In genomic region chr20:25197870-25198190, GRCh38 we compare ENCODE assay signal across 11 cellular contexts. TPM values are rescaled to one million over a fixed set of nuclear protein-coding genes. Genes with fewer than 3 reads are reported as not detected.
DNase-seq lines count a peak whose midpoint lies in the region; ATAC-seq, FAIRE-seq and TF ChIP-seq lines count a peak whose summit lies in the region.
"Had no signal": no experiment of that assay in that cellular context is flagged by ENCODE, and none has a peak within 500 bp of the region (broad histone marks: within the 10 kb centered on the region; RNA-seq: fewer than 3 reads in every experiment).

No MANE protein-coding gene starts in this region.

- H3K4me3 Mint-ChIP-seq in T-helper 2 cell treated with Interferon-gamma antibody and Interleukin-4, amounts not matched to agents 5 μg/mL and 100 μg/mL, for 36 hours = peak overlapping the region; percentile 91
- H3K4me3 Mint-ChIP-seq in astrocyte (ENCODE audit: unreplicated experiment) (peak overlapping the region; percentile 97), nephron progenitor cell (peak overlapping the region; percentile 96)

- H3K27ac Mint-ChIP-seq in T-helper 2 cell treated with Interferon-gamma antibody and Interleukin-4, amounts not matched to agents 5 μg/mL and 100 μg/mL, for 36 hours = no peak overlapping the region
- H3K27ac Mint-ChIP-seq in astrocyte (ENCODE audit: unreplicated experiment) = no peak overlapping the region
- no peak overlapping the region for H3K27ac Mint-ChIP-seq in nephron progenitor cell

- POLR2A ChIA-PET in HEK293 (lab: Yijun Ruan, JAX) = no interaction called here

- TF ChIP-seq CTCF in HEK293 (tag by site-specific recombination; IDR thresholded peaks at IDR 0.05) (no peak), astrocyte (IDR thresholded peaks at IDR 0.05; ENCODE audit: insufficient read depth, low read depth, low read length) (no peak), nephron progenitor cell (IDR thresholded peaks at IDR 0.05) (no peak)

- no peaks in the 10 kb centered on the region for H3K27me3 ChIP-seq in astrocyte (ENCODE audit: insufficient read depth, low read length)

- CTCF ChIA-PET in HEK293 (lab: Yijun Ruan, JAX) = no interaction called here

- H3K79me2 ChIP-seq in astrocyte (ENCODE audit: insufficient read depth, low read length) = peaks cover 72% of the 10 kb centered on the region

- H3K36me3 ChIP-seq in HEK293 (ENCODE audit: control insufficient read depth in 2 of 2, insufficient read depth in 1 of 2, low read length in 2 of 2) (peaks cover 0 to 9% of the 10 kb centered on the region in 2 experiments; a peak in 1 of 3 replicates), astrocyte (ENCODE audit: insufficient read depth, low read length) (no peaks in the 10 kb centered on the region)

- no peak overlapping the region for H3K9ac ChIP-seq in astrocyte (ENCODE audit: low read length)

- peak overlapping the region; percentile 99 for H3K4me2 ChIP-seq in astrocyte (ENCODE audit: low read length)

- H3K4me1 ChIP-seq in HEK293 (ENCODE audit: control insufficient read depth, insufficient read depth, low read length) (no peaks in the 10 kb centered on the region), astrocyte (ENCODE audit: insufficient read depth, low read length) (peaks cover 9% of the 10 kb centered on the region)

- no peak overlapping the region for H2AFZ ChIP-seq in astrocyte (ENCODE audit: low read depth, low read length)

- H3K36me3 Mint-ChIP-seq in T-helper 2 cell treated with Interferon-gamma antibody and Interleukin-4, amounts not matched to agents 5 μg/mL and 100 μg/mL, for 36 hours (ENCODE audit: low read depth) = no peaks in the 10 kb centered on the region
- no peaks in the 10 kb centered on the region for H3K36me3 Mint-ChIP-seq in astrocyte (ENCODE audit: low read depth, unreplicated experiment)
- peaks cover 23% of the 10 kb centered on the region for H3K36me3 Mint-ChIP-seq in nephron progenitor cell (ENCODE audit: low read depth)

- no peaks in the 10 kb centered on the region for H3K9me3 Mint-ChIP-seq in T-helper 2 cell treated with Interferon-gamma antibody and Interleukin-4, amounts not matched to agents 5 μg/mL and 100 μg/mL, for 36 hours
- H3K9me3 Mint-ChIP-seq in astrocyte (ENCODE audit: unreplicated experiment) = peaks cover 2% of the 10 kb centered on the region
- peaks cover 9% of the 10 kb centered on the region for H3K9me3 Mint-ChIP-seq in nephron progenitor cell

- H3K4me3 ChIP-seq in HEK293 (ENCODE audit: low read depth, low read length) (no peak overlapping the region), astrocyte (ENCODE audit: insufficient read depth, low read depth, low read length) (no peak overlapping the region)
- H3K4me3 ChIP-seq: SK-N-MC had no signal

- H3K27ac ChIP-seq in HEK293 (ENCODE audit: extremely low read depth, low read depth, low read length) (no peak overlapping the region), astrocyte (ENCODE audit: low read depth, low read length) (no peak overlapping the region)
- H3K27ac ChIP-seq: SK-N-MC had no signal

- H4K20me1 ChIP-seq in astrocyte (ENCODE audit: insufficient read depth, low read length) = peaks cover 57% of the 10 kb centered on the region

- H3K27me3 Mint-ChIP-seq in T-helper 2 cell treated with Interferon-gamma antibody and Interleukin-4, amounts not matched to agents 5 μg/mL and 100 μg/mL, for 36 hours (ENCODE audit: low read depth) = no peaks in the 10 kb centered on the region
- H3K27me3 Mint-ChIP-seq in astrocyte (ENCODE audit: low read depth, unreplicated experiment) = no peaks in the 10 kb centered on the region
- H3K27me3 Mint-ChIP-seq in nephron progenitor cell (ENCODE audit: low read depth, poor library complexity) = peaks cover 16% of the 10 kb centered on the region

- H3K9me3 ChIP-seq in HEK293 (ENCODE audit: control insufficient read depth, insufficient read depth, low read depth, low read length) (no peaks in the 10 kb centered on the region), astrocyte (ENCODE audit: insufficient read depth, low read depth, low read length) (no peaks in the 10 kb centered on the region)

- H3K4me1 Mint-ChIP-seq in T-helper 2 cell treated with Interferon-gamma antibody and Interleukin-4, amounts not matched to agents 5 μg/mL and 100 μg/mL, for 36 hours (ENCODE audit: low read depth) = peaks cover 21% of the 10 kb centered on the region
- peaks cover 23% of the 10 kb centered on the region for H3K4me1 Mint-ChIP-seq in astrocyte (ENCODE audit: low read depth, unreplicated experiment)
- peaks cover 47% of the 10 kb centered on the region for H3K4me1 Mint-ChIP-seq in nephron progenitor cell

- no peak for DNase-seq in T-helper 2 cell treated with Interferon-gamma antibody and Interleukin-4, amounts not matched to agents 5 μg/mL and 100 μg/mL, for 36 hours (ENCODE audit: low spot score)
- DNase-seq in T-helper 2 cell (no peak), astrocyte (ENCODE audit: low read depth) (no peak), nephron progenitor cell (no peak), NCI-H2196 treated with DMSO at 0.1 percent for 48 hours (lab: John Stamatoyannopoulos, UW; ENCODE audit: unreplicated experiment) (no peak), NCI-H2227 treated with DMSO at 0.1 percent for 48 hours (lab: John Stamatoyannopoulos, UW) (no peak)
- DNase-seq: 8988T, aorta had no signal

- ATAC-seq in HG03175 (IDR thresholded peaks at IDR 0.05; ENCODE audit: unreplicated experiment) = no peak

- FAIRE-seq in astrocyte (lab: Jason Lieb, UNC) = no peak

TF ChIP-seq in HEK293, 187 proteins besides CTCF, POLR2A, EP300 and RAD21:
- TF ChIP-seq ZNF660 (tag by site-specific recombination; IDR thresholded peaks at IDR 0.05) = no peak
- TF ChIP-seq ZNF529 (tag by site-specific recombination; IDR thresholded peaks at IDR 0.05; ENCODE audit: insufficient replicate concordance) = peak; percentile 95
- TF ChIP-seq ZNF571 (tag by site-specific recombination; IDR thresholded peaks at IDR 0.05) = no peak
- no peak for TF ChIP-seq BCL6B (tag by site-specific recombination; IDR thresholded peaks at IDR 0.05)
- peak; percentile 61; the same call in 1 of the 2 replicates for TF ChIP-seq ZBTB20 (tag by site-specific recombination; IDR thresholded peaks at IDR 0.05)
TF ChIP-seq in HEK293: peak in this region for 2.

RNA-seq across cellular contexts. Expression of gene ENTPD6, which starts 2.3 kb away (rescaled TPM):
- total RNA-seq in astrocyte = 50.7 and 57.8 TPM in 2 replicates

RNA-seq across cellular contexts. Expression of gene PYGB, which starts 50.1 kb away (rescaled TPM):
- total RNA-seq in astrocyte = 199 and 206 TPM in 2 replicates
